ENCODE assay signal across 9 cellular contexts in genomic region chr10:93498196-93498595, GRCh38. TPM values are rescaled to one million over a fixed set of nuclear protein-coding genes. Genes with fewer than 3 reads are reported as not detected.
DNase-seq lines count a peak whose midpoint lies in the region; ATAC-seq, FAIRE-seq and TF ChIP-seq lines count a peak whose summit lies in the region.
"Had no signal": no experiment of that assay in that cellular context is flagged by ENCODE, and none has a peak within 500 bp of the region (broad histone marks: within the 10 kb centered on the region; RNA-seq: fewer than 3 reads in every experiment).

No MANE protein-coding gene starts in this region.

- H3K4me3 Mint-ChIP-seq in activated CD8-positive, alpha-beta T cell treated with anti-CD3 and anti-CD28 coated beads, Interleukin-2, amount 10 ng/mL, durations not matched to agents 7 days and 5 days: peak overlapping the region; percentile 82
- H3K4me3 Mint-ChIP-seq in natural killer cell: peak overlapping the region; percentile 71

- H3K4me1 Mint-ChIP-seq in activated CD8-positive, alpha-beta T cell treated with anti-CD3 and anti-CD28 coated beads, Interleukin-2, amount 10 ng/mL, durations not matched to agents 7 days and 5 days (ENCODE audit: low read depth): peaks cover 50% of the 10 kb centered on the region
- H3K4me1 Mint-ChIP-seq in natural killer cell: peaks cover 11 to 18% of the 10 kb centered on the region in 2 donors

- intact Hi-C loops in natural killer cell (cut with micrococcal nuclease): loop anchor here (5.0 kb wide), 2 partner anchors 204 to 651 kb away; partner anchors contain the start of genes EXOC6 and FRA10AC1

- peak overlapping the region; percentile 7 for H3K4me3 ChIP-seq in HEK293 (ENCODE audit: low read depth, low read length)

- peak overlapping the region; percentile 89 for H3K27ac Mint-ChIP-seq in activated CD8-positive, alpha-beta T cell treated with anti-CD3 and anti-CD28 coated beads, Interleukin-2, amount 10 ng/mL, durations not matched to agents 7 days and 5 days
- H3K27ac Mint-ChIP-seq in natural killer cell: peak overlapping the region in 1 of 2 donors; percentile 24

- peak; percentile 44 for FAIRE-seq in D721Med (lab: Jason Lieb, UNC)

- H3K36me3 ChIP-seq in HEK293 (ENCODE audit: control insufficient read depth in 2 of 2, insufficient read depth in 1 of 2, low read length in 2 of 2): peaks cover 21 to 23% of the 10 kb centered on the region in 2 experiments

- H3K4me1 ChIP-seq in HEK293 (ENCODE audit: control insufficient read depth, insufficient read depth, low read length): no peaks in the 10 kb centered on the region; the same call in 1 of the 2 replicates

- peaks cover 6% of the 10 kb centered on the region for H3K27me3 Mint-ChIP-seq in activated CD8-positive, alpha-beta T cell treated with anti-CD3 and anti-CD28 coated beads, Interleukin-2, amount 10 ng/mL, durations not matched to agents 7 days and 5 days (ENCODE audit: low read depth)
- H3K27me3 Mint-ChIP-seq in natural killer cell (ENCODE audit: low read depth in 2 of 2): peaks cover 4 to 9% of the 10 kb centered on the region in 2 donors

- H3K27ac ChIP-seq in HEK293 (ENCODE audit: extremely low read depth, low read depth, low read length): no peak overlapping the region

- no peaks in the 10 kb centered on the region for H3K9me3 ChIP-seq in HEK293 (ENCODE audit: control insufficient read depth, insufficient read depth, low read depth, low read length)

- POLR2A ChIA-PET in HEK293 (lab: Yijun Ruan, JAX): interaction anchor here (1.2 kb wide), 1 partner anchor 13 kb away, joined by 3 read pairs; no protein-coding TSS in a partner anchor
- POLR2A ChIA-PET in activated CD8-positive, alpha-beta T cell treated with anti-CD3 and anti-CD28 coated beads, Interleukin-2, amount 10 ng/mL, durations not matched to agents 7 days and 5 days (lab: Charles Lee): no interaction called here

- DNase-seq in D721Med (ENCODE audit: insufficient read length, low spot score) (no peak), natural killer cell (no peak), ecto neural progenitor cell (ENCODE audit: low spot score) (no peak), NCI-H748 treated with DMSO at 0.1 percent for 48 hours (lab: John Stamatoyannopoulos, UW) (no peak), NCI-H226 (no peak)
- no peak for DNase-seq in activated CD8-positive, alpha-beta T cell treated with anti-CD3 and anti-CD28 coated beads, Interleukin-2, amount 10 ng/mL, durations not matched to agents 7 days and 5 days
- DNase-seq in stimulated activated CD4-positive, alpha-beta T cell treated with anti-CD3 and anti-CD28 coated beads, Interleukin-4, amount 100 ng/mL, for 1 hour: no peak
- DNase-seq: NCI-H2171 treated with DMSO at 0.1 percent for 48 hours had no signal

- CTCF ChIA-PET in HEK293 (lab: Yijun Ruan, JAX): interaction anchor here (0.9 to 1.0 kb wide), 2 partner anchors 16 kb away, joined by 5 to 7 read pairs; partner anchors contain the start of gene MYOF
- CTCF ChIA-PET in activated CD8-positive, alpha-beta T cell treated with anti-CD3 and anti-CD28 coated beads, Interleukin-2, amount 10 ng/mL, durations not matched to agents 7 days and 5 days (lab: Charles Lee): interaction anchor here (1.0 to 1.9 kb wide), 2 partner anchors 13 to 15 kb away, joined by 4 to 8 read pairs; partner anchors contain the start of gene MYOF

- no peak for ATAC-seq in activated CD8-positive, alpha-beta T cell treated with anti-CD3 and anti-CD28 coated beads, Interleukin-2, amount 10 ng/mL, durations not matched to agents 7 days and 5 days
- ATAC-seq in natural killer cell: no peak

- TF ChIP-seq CTCF in D721Med (IDR thresholded peaks at IDR 0.05; ENCODE audit: insufficient read depth, missing control alignments) (no peak), HEK293 (tag by site-specific recombination; IDR thresholded peaks at IDR 0.05) (no peak), natural killer cell (IDR thresholded peaks at IDR 0.05) (no peak)

- peaks cover 45% of the 10 kb centered on the region for H3K36me3 Mint-ChIP-seq in activated CD8-positive, alpha-beta T cell treated with anti-CD3 and anti-CD28 coated beads, Interleukin-2, amount 10 ng/mL, durations not matched to agents 7 days and 5 days (ENCODE audit: low read depth)
- H3K36me3 Mint-ChIP-seq in natural killer cell: no peaks in the 10 kb centered on the region

- H3K9me3 Mint-ChIP-seq in activated CD8-positive, alpha-beta T cell treated with anti-CD3 and anti-CD28 coated beads, Interleukin-2, amount 10 ng/mL, durations not matched to agents 7 days and 5 days (ENCODE audit: insufficient read depth): no peaks in the 10 kb centered on the region
- H3K9me3 Mint-ChIP-seq in natural killer cell: no peaks in the 10 kb centered on the region

TF ChIP-seq in HEK293, 187 proteins besides CTCF, POLR2A, EP300 and RAD21:
- TF ChIP-seq ZNF473 (tag by site-specific recombination; IDR thresholded peaks at IDR 0.05) (no peak), ZNF366 (tag by site-specific recombination; conservative IDR thresholded peaks at IDR 0.05) (0 out of 2 replicates have a peak, but pooled peaks have one; percentile 21)

RNA-seq across cellular contexts. Expression of gene CEP55, which starts 1.8 kb away (rescaled TPM):
- 10 to 100 TPM; 81.1 TPM for total RNA-seq in activated CD8-positive, alpha-beta T cell treated with anti-CD3 and anti-CD28 coated beads, Interleukin-2, amount 10 ng/mL, durations not matched to agents 7 days and 5 days
- under 1 TPM; 0.35 to 0.85 (median 0.50) TPM for total RNA-seq in natural killer cell

RNA-seq across cellular contexts. Expression of gene MYOF, which starts 16.1 kb away (rescaled TPM):
- total RNA-seq in activated CD8-positive, alpha-beta T cell treated with anti-CD3 and anti-CD28 coated beads, Interleukin-2, amount 10 ng/mL, durations not matched to agents 7 days and 5 days: under 1 TPM; 0.37 to 0.39 TPM
- 1 to 10 TPM; 2.0 to 9.7 (median 2.9) TPM for total RNA-seq in natural killer cell

Comparison
In these comparisons a context has a peak if more than half of its experiments do, and no peak if none do; other contexts are left out.
1. RNA of gene CEP55, which starts 1.8 kb away (total RNA-seq): 81.1 TPM in activated CD8-positive, alpha-beta T cell treated with anti-CD3 and anti-CD28 coated beads, Interleukin-2, amount 10 ng/mL, durations not matched to agents 7 days and 5 days; 0.35 to 0.85 TPM in natural killer cell; every median in the first group is over 10 times any median in the second.